Comparison of ENCODE assay signal across 18 cellular contexts in genomic region chr11:15816996-15817395, GRCh38.
A peak's percentile ranks its signal among the peaks of the same experiment; 100 is the strongest.
DNase-seq lines count a peak whose midpoint lies in the region; ATAC-seq and TF ChIP-seq lines count a peak whose summit lies in the region.
"Had no signal": no experiment of that assay in that cellular context is flagged by ENCODE, and none has a peak within 500 bp of the region (broad histone marks: within the 10 kb centered on the region; RNA-seq: fewer than 3 reads in every experiment).

No MANE protein-coding gene starts in this region.

- H3K27me3 ChIP-seq in brain microvascular endothelial cell (replicated peaks) (no peaks in the 10 kb centered on the region), lower lobe of right lung (ENCODE audit: low read depth) (no peaks in the 10 kb centered on the region), thoracic aorta (replicated peaks; ENCODE audit: insufficient read depth) (no peaks in the 10 kb centered on the region)
- H3K27me3 ChIP-seq in effector memory CD4-positive, alpha-beta T cell (replicated peaks; ENCODE audit: control insufficient read depth, insufficient read depth, low read length, poor library complexity, severe bottlenecking): no peaks in the 10 kb centered on the region

- POLR2A ChIA-PET in activated CD4-positive, alpha-beta memory T cell treated with anti-CD3 and anti-CD28 coated beads for 36 hours (lab: Charles Lee): no interaction called here
- POLR2A ChIA-PET in activated CD4-positive, alpha-beta memory T cell treated with anti-CD3 and anti-CD28 coated beads, Interleukin-2, amount 10 ng/mL, durations not matched to agents 7 days and 5 days (lab: Charles Lee): no interaction called here

- H3K4me3 Mint-ChIP-seq in activated CD4-positive, alpha-beta memory T cell treated with anti-CD3 and anti-CD28 coated beads for 36 hours: no peak overlapping the region
- no peak overlapping the region for H3K4me3 Mint-ChIP-seq in activated CD4-positive, alpha-beta memory T cell treated with anti-CD3 and anti-CD28 coated beads, Interleukin-2, amount 10 ng/mL, durations not matched to agents 7 days and 5 days
- H3K4me3 Mint-ChIP-seq in HFFc6: no peak overlapping the region
- H3K4me3 Mint-ChIP-seq: activated naive CD8-positive, alpha-beta T cell; CD4-positive, CD25-positive, alpha-beta regulatory T cell had no signal

- H3K4me1 Mint-ChIP-seq in activated CD4-positive, alpha-beta memory T cell treated with anti-CD3 and anti-CD28 coated beads for 36 hours (ENCODE audit: low read depth): peaks cover 16% of the 10 kb centered on the region
- H3K4me1 Mint-ChIP-seq in activated CD4-positive, alpha-beta memory T cell treated with anti-CD3 and anti-CD28 coated beads, Interleukin-2, amount 10 ng/mL, durations not matched to agents 7 days and 5 days: peaks cover 8% of the 10 kb centered on the region
- no peaks in the 10 kb centered on the region; the same call in 1 of the 2 replicates for H3K4me1 Mint-ChIP-seq in HFFc6 (ENCODE audit: low read depth)
- H3K4me1 Mint-ChIP-seq: T-helper 17 cell had no signal

- no peaks in the 10 kb centered on the region for H3K36me3 Mint-ChIP-seq in activated CD4-positive, alpha-beta memory T cell treated with anti-CD3 and anti-CD28 coated beads for 36 hours
- H3K36me3 Mint-ChIP-seq in activated CD4-positive, alpha-beta memory T cell treated with anti-CD3 and anti-CD28 coated beads, Interleukin-2, amount 10 ng/mL, durations not matched to agents 7 days and 5 days (ENCODE audit: low read depth): no peaks in the 10 kb centered on the region
- no peaks in the 10 kb centered on the region for H3K36me3 Mint-ChIP-seq in HFFc6 (ENCODE audit: low read depth)
- H3K36me3 Mint-ChIP-seq: activated naive CD8-positive, alpha-beta T cell; CD4-positive, CD25-positive, alpha-beta regulatory T cell had no signal

- intact Hi-C loops in activated CD4-positive, alpha-beta memory T cell treated with anti-CD3 and anti-CD28 coated beads for 36 hours (cut with micrococcal nuclease): loop anchor here (1.0 to 5.0 kb wide), 2 partner anchors 17 to 790 kb away; no protein-coding TSS in a partner anchor
- intact Hi-C loops in lower lobe of right lung (cut with DNase I): no loop called here

- CTCF ChIA-PET in activated CD4-positive, alpha-beta memory T cell treated with anti-CD3 and anti-CD28 coated beads for 36 hours (lab: Charles Lee): no interaction called here
- CTCF ChIA-PET in activated CD4-positive, alpha-beta memory T cell treated with anti-CD3 and anti-CD28 coated beads, Interleukin-2, amount 10 ng/mL, durations not matched to agents 7 days and 5 days (lab: Charles Lee): no interaction called here

- no peak for ATAC-seq in lower lobe of right lung
- ATAC-seq in thoracic aorta (ENCODE audit: insufficient number of reproducible peaks, low FRiP score, low read depth): no peak
- ATAC-seq: T-helper 17 cell had no signal

- peaks cover 5% of the 10 kb centered on the region for H3K27me3 Mint-ChIP-seq in activated CD4-positive, alpha-beta memory T cell treated with anti-CD3 and anti-CD28 coated beads for 36 hours
- H3K27me3 Mint-ChIP-seq in activated CD4-positive, alpha-beta memory T cell treated with anti-CD3 and anti-CD28 coated beads, Interleukin-2, amount 10 ng/mL, durations not matched to agents 7 days and 5 days: no peaks in the 10 kb centered on the region
- peaks cover 2% of the 10 kb centered on the region; the same call in 1 of the 2 replicates for H3K27me3 Mint-ChIP-seq in HFFc6 (ENCODE audit: insufficient read depth)
- H3K27me3 Mint-ChIP-seq: CD4-positive, CD25-positive, alpha-beta regulatory T cell had no signal

- in situ Hi-C loops in brain microvascular endothelial cell (cut with HindIII; ENCODE audit: low pct_ligation_motif_present, low sequenced_read_pairs): no loop called here

- H3K36me3 ChIP-seq in brain microvascular endothelial cell (replicated peaks): no peaks in the 10 kb centered on the region
- H3K36me3 ChIP-seq in lower lobe of right lung: no peaks in the 10 kb centered on the region
- H3K36me3 ChIP-seq in thoracic aorta: no peaks in the 10 kb centered on the region
- no peaks in the 10 kb centered on the region for H3K36me3 ChIP-seq in effector memory CD4-positive, alpha-beta T cell (ENCODE audit: control insufficient read depth, insufficient read depth, low read length)

- no peak for TF ChIP-seq CTCF in brain microvascular endothelial cell (IDR thresholded peaks at IDR 0.05; ENCODE audit: low read depth, low read length, missing control alignments)
- no peak for TF ChIP-seq CTCF in lower lobe of right lung (IDR thresholded peaks at IDR 0.05)
- no peak for TF ChIP-seq CTCF in thoracic aorta (IDR thresholded peaks at IDR 0.05)
- no peak for TF ChIP-seq CTCF in HFFc6 (IDR thresholded peaks at IDR 0.05)

- no peak overlapping the region for H3K4me3 ChIP-seq in brain microvascular endothelial cell (ENCODE audit: low read depth, low read length)
- H3K4me3 ChIP-seq in lower lobe of right lung: no peak overlapping the region
- H3K4me3 ChIP-seq in thoracic aorta: peak overlapping the region; percentile 42
- H3K4me3 ChIP-seq in effector memory CD4-positive, alpha-beta T cell (ENCODE audit: insufficient read depth, low read depth, low read length, poor library complexity, severe bottlenecking): no peak overlapping the region
- H3K4me3 ChIP-seq: mucosa of descending colon had no signal

- H3K4me1 ChIP-seq in lower lobe of right lung: peaks cover 36% of the 10 kb centered on the region
- peaks cover 20 to 45% of the 10 kb centered on the region in 2 donors for H3K4me1 ChIP-seq in thoracic aorta (ENCODE audit: control insufficient read depth in 1 of 2, low read depth in 2 of 2)
- H3K4me1 ChIP-seq in effector memory CD4-positive, alpha-beta T cell (ENCODE audit: control insufficient read depth, insufficient read depth, low read length, poor library complexity, severe bottlenecking): no peaks in the 10 kb centered on the region

- no peak for DNase-seq in activated CD4-positive, alpha-beta memory T cell treated with anti-CD3 and anti-CD28 coated beads for 36 hours
- DNase-seq in activated CD4-positive, alpha-beta memory T cell treated with anti-CD3 and anti-CD28 coated beads, Interleukin-2, amount 10 ng/mL, durations not matched to agents 7 days and 5 days: no peak
- DNase-seq in brain microvascular endothelial cell (peak; percentile 69), lower lobe of right lung (no peak), thoracic aorta (ENCODE audit: low spot score) (no peak), NCI-H2196 (lab: John Stamatoyannopoulos, UW; ENCODE audit: unreplicated experiment) (no peak), HFFc6 (no peak)
- no peak for DNase-seq in effector memory CD4-positive, alpha-beta T cell
- DNase-seq: activated CD8-positive, alpha-beta memory T cell treated with anti-CD3 and anti-CD28 coated beads, Interleukin-2, amount 50 U/mL, for 4 hours; CD4-positive, CD25-positive, alpha-beta regulatory T cell; cerebellar nuclear complex; DMS79; glutamatergic neuron; mucosa of descending colon; NCI-H2171; posterior cingulate gyrus; T-helper 17 cell had no signal

- H3K27ac Mint-ChIP-seq in activated CD4-positive, alpha-beta memory T cell treated with anti-CD3 and anti-CD28 coated beads for 36 hours: peak overlapping the region; percentile 29
- H3K27ac Mint-ChIP-seq in activated CD4-positive, alpha-beta memory T cell treated with anti-CD3 and anti-CD28 coated beads, Interleukin-2, amount 10 ng/mL, durations not matched to agents 7 days and 5 days: no peak overlapping the region
- no peak overlapping the region; the same call in 1 of the 2 replicates for H3K27ac Mint-ChIP-seq in HFFc6
- H3K27ac Mint-ChIP-seq: activated naive CD8-positive, alpha-beta T cell; CD4-positive, CD25-positive, alpha-beta regulatory T cell; T-helper 17 cell had no signal

- H3K9me3 ChIP-seq in lower lobe of right lung (no peaks in the 10 kb centered on the region), thoracic aorta (no peaks in the 10 kb centered on the region)
- H3K9me3 ChIP-seq in effector memory CD4-positive, alpha-beta T cell (ENCODE audit: control insufficient read depth, low read length): no peaks in the 10 kb centered on the region
- H3K9me3 ChIP-seq: mucosa of descending colon had no signal

- H3K9me3 Mint-ChIP-seq in activated CD4-positive, alpha-beta memory T cell treated with anti-CD3 and anti-CD28 coated beads for 36 hours: peaks cover 7% of the 10 kb centered on the region
- H3K9me3 Mint-ChIP-seq in activated CD4-positive, alpha-beta memory T cell treated with anti-CD3 and anti-CD28 coated beads, Interleukin-2, amount 10 ng/mL, durations not matched to agents 7 days and 5 days: no peaks in the 10 kb centered on the region
- peaks cover 24% of the 10 kb centered on the region for H3K9me3 Mint-ChIP-seq in HFFc6

- H3K27ac ChIP-seq in brain microvascular endothelial cell (peak overlapping the region; percentile 94), lower lobe of right lung (peak overlapping the region; percentile 68), thoracic aorta (peak overlapping the region; percentile 57 to 79)
- no peak overlapping the region for H3K27ac ChIP-seq in effector memory CD4-positive, alpha-beta T cell (ENCODE audit: insufficient read depth, low read length, poor library complexity, severe bottlenecking)
